In the genomic region with DNA sequence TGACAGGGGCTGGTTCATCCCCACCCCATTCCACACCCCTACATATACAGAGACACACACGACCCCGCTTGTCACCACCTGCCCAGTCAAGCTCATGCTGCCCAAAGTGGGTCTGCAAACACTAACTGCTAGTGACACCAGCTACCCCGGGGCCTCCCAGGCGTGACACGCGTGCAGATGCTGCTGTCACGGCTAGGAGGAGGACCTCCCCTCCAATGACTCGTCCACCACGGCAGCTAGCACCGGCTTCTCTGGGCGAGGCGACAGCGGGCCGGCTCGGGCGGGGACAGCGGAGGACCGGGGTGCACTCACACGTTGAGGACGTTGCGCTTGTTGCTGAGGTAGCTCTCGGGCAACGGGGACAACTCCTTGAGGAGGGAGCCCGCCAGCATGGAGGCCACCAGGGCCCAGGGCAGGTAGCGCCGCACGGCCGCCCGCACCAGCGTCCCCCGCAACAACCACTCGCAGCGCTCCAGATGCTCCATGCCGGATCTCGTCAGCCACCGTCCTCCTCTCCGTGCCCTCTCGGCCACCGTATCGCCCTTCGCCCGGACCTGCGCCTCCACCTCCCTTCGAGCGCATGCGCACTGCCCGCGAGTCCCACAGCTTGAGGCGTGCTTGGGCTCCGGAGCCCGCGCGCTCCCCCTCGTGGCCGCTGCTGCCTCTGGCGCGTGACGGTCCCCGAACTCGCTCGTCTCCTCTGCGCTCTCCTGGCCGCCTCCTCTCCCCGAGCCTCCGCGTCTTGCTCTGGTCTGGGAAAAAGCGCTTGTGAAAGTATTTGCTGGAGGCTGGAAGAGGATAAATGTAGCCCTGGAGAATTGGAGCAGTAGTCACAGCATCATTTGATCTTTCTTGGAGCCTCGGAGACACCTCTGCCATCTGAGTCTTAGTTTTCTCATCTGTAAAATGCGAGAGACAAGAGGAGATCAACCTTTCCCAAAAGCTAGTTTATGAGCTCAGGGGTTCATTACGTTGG, we compare ENCODE assay signal across 1 cellular context.
TF ChIP-seq lines count a peak whose summit lies in the region.

Gene FITM2 (minus strand): TSS at position 539 of the 976 bp plus-strand sequence. CDS start 54 bp downstream, at position 485.

TF ChIP-seq in K562, 482 proteins besides CTCF, POLR2A, EP300 and RAD21 (continued from another document and continues in another):
- TF ChIP-seq ZNF212 (CRISPR knock-in tag; IDR thresholded peaks at IDR 0.05) (no peak), KAT8 (IDR thresholded peaks at IDR 0.05; ENCODE audit: low read depth) (no peak), MTA1 (IDR thresholded peaks at IDR 0.05; ENCODE audit: borderline replicate concordance) (no peak), BRCA1 (IDR thresholded peaks at IDR 0.05) (no peak), BRCA1 (CRISPR knock-in tag; IDR thresholded peaks at IDR 0.05) (no peak), ESRRA (IDR thresholded peaks at IDR 0.05; ENCODE audit: borderline replicate concordance, low read depth) (no peak; the same call in 1 of the 2 replicates), ZBED1 (IDR thresholded peaks at IDR 0.05) (no peak), SAP30 (IDR thresholded peaks at IDR 0.05; ENCODE audit: borderline replicate concordance, insufficient read depth, low read depth, low read length, poor library complexity, severe bottlenecking) (peak; percentile 73), HDGF (IDR thresholded peaks at IDR 0.05) (no peak), ZFX (CRISPR knock-in tag; IDR thresholded peaks at IDR 0.05) (no peak), NR2C1 (IDR thresholded peaks at IDR 0.05) (no peak), NR2C1 (tag; IDR thresholded peaks at IDR 0.05) (no peak), CHD4 (IDR thresholded peaks at IDR 0.05; ENCODE audit: insufficient read depth, insufficient replicate concordance, low read depth, low read length, poor library complexity, severe bottlenecking) (no peak), HES1 (IDR thresholded peaks at IDR 0.05; ENCODE audit: low read depth) (no peak), NR0B1 (IDR thresholded peaks at IDR 0.05; ENCODE audit: partially characterized antibody) (no peak), TBP (optimal IDR thresholded peaks at IDR 0.05; ENCODE audit: low read depth, low read length) (peak; percentile 57), CBX2 (IDR thresholded peaks at IDR 0.05; ENCODE audit: insufficient read depth, low read length, poor library complexity, severe bottlenecking) (no peak), ZBTB12 (CRISPR knock-in tag; IDR thresholded peaks at IDR 0.05) (no peak), ADNP (tag; IDR thresholded peaks at IDR 0.05) (no peak), ZNF436 (CRISPR knock-in tag; IDR thresholded peaks at IDR 0.05) (no peak), ILF3 (IDR thresholded peaks at IDR 0.05; ENCODE audit: borderline replicate concordance) (no peak), PHB (CRISPR knock-in tag; IDR thresholded peaks at IDR 0.05) (no peak), GABPB1 (CRISPR knock-in tag; IDR thresholded peaks at IDR 0.05) (peak; percentile 82), ZFP36 (IDR thresholded peaks at IDR 0.05; ENCODE audit: low read depth, low read length, partially characterized antibody) (no peak), MYC (IDR thresholded peaks at IDR 0.05; ENCODE audit: low read depth, low read length) (peak; percentile 86), MYC (CRISPR knock-in tag; IDR thresholded peaks at IDR 0.05; ENCODE audit: borderline replicate concordance, low read depth) (peak; percentile 69; the same call in 1 of the 2 replicates), U2AF2 (optimal IDR thresholded peaks at IDR 0.05; ENCODE audit: low read depth, low read length) (no peak), DDX20 (tag; IDR thresholded peaks at IDR 0.05; ENCODE audit: low read depth) (no peak), TAF15 (IDR thresholded peaks at IDR 0.05; ENCODE audit: low read depth, low read length) (no peak), MAFG (tag; conservative IDR thresholded peaks at IDR 0.05) (no peak), CEBPG (CRISPR knock-in tag; IDR thresholded peaks at IDR 0.05) (no peak; the same call in 1 of the 2 replicates), CEBPG (tag; conservative IDR thresholded peaks at IDR 0.05 in 1 of 2, IDR thresholded peaks at IDR 0.05 in 1 of 2) (no peak), COPS2 (conservative IDR thresholded peaks at IDR 0.05) (no peak), ZNF165 (CRISPR knock-in tag; IDR thresholded peaks at IDR 0.05; ENCODE audit: borderline replicate concordance) (no peak), ASH1L (IDR thresholded peaks at IDR 0.05; ENCODE audit: borderline replicate concordance, low read depth, partially characterized antibody) (no peak), ELK1 (CRISPR knock-in tag; IDR thresholded peaks at IDR 0.05) (no peak), RBM17 (IDR thresholded peaks at IDR 0.05; ENCODE audit: borderline replicate concordance, low read depth, low read length) (no peak), KDM5B (IDR thresholded peaks at IDR 0.05; ENCODE audit: insufficient replicate concordance, low read depth, low read length) (no peak), ZBTB26 (CRISPR knock-in tag; IDR thresholded peaks at IDR 0.05) (no peak), CREB3 (tag; conservative IDR thresholded peaks at IDR 0.05; ENCODE audit: low read depth) (no peak), MAFK (IDR thresholded peaks at IDR 0.05; ENCODE audit: low read length) (no peak), SP1 (CRISPR knock-in tag; IDR thresholded peaks at IDR 0.05) (0 out of 2 replicates have a peak, but pooled peaks have one; percentile 31), KAT7 (CRISPR knock-in tag; IDR thresholded peaks at IDR 0.05; ENCODE audit: borderline replicate concordance) (peak; percentile 72; the same call in 1 of the 2 replicates), MEF2D (tag; conservative IDR thresholded peaks at IDR 0.05; ENCODE audit: low read depth) (no peak), ZNF143 (CRISPR knock-in tag; IDR thresholded peaks at IDR 0.05) (no peak), HNRNPUL1 (IDR thresholded peaks at IDR 0.05; ENCODE audit: low read length) (no peak), PHTF2 (CRISPR knock-in tag; IDR thresholded peaks at IDR 0.05) (no peak)
- TF ChIP-seq, protein P1, sequence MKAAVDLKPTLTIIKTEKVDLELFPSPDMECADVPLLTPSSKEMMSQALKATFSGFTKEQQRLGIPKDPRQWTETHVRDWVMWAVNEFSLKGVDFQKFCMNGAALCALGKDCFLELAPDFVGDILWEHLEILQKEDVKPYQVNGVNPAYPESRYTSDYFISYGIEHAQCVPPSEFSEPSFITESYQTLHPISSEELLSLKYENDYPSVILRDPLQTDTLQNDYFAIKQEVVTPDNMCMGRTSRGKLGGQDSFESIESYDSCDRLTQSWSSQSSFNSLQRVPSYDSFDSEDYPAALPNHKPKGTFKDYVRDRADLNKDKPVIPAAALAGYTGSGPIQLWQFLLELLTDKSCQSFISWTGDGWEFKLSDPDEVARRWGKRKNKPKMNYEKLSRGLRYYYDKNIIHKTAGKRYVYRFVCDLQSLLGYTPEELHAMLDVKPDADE (conservative IDR thresholded peaks at IDR 0.05; ENCODE audit: control insufficient read depth, low read depth, low read length): 0 out of 2 replicates have a peak, but pooled peaks have one; percentile 32
- TF ChIP-seq, protein P2, sequence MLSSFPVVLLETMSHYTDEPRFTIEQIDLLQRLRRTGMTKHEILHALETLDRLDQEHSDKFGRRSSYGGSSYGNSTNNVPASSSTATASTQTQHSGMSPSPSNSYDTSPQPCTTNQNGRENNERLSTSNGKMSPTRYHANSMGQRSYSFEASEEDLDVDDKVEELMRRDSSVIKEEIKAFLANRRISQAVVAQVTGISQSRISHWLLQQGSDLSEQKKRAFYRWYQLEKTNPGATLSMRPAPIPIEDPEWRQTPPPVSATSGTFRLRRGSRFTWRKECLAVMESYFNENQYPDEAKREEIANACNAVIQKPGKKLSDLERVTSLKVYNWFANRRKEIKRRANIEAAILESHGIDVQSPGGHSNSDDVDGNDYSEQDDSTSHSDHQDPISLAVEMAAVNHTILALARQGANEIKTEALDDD (IDR thresholded peaks at IDR 0.05): no peak
- TF ChIP-seq, protein P3, sequence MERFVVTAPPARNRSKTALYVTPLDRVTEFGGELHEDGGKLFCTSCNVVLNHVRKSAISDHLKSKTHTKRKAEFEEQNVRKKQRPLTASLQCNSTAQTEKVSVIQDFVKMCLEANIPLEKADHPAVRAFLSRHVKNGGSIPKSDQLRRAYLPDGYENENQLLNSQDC (CRISPR knock-in tag; IDR thresholded peaks at IDR 0.05): no peak
- TF ChIP-seq, protein P4, sequence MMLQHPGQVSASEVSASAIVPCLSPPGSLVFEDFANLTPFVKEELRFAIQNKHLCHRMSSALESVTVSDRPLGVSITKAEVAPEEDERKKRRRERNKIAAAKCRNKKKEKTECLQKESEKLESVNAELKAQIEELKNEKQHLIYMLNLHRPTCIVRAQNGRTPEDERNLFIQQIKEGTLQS (IDR thresholded peaks at IDR 0.05): no peak
- TF ChIP-seq, protein P4 (CRISPR knock-in tag; conservative IDR thresholded peaks at IDR 0.05): no peak
- TF ChIP-seq, protein P5, sequence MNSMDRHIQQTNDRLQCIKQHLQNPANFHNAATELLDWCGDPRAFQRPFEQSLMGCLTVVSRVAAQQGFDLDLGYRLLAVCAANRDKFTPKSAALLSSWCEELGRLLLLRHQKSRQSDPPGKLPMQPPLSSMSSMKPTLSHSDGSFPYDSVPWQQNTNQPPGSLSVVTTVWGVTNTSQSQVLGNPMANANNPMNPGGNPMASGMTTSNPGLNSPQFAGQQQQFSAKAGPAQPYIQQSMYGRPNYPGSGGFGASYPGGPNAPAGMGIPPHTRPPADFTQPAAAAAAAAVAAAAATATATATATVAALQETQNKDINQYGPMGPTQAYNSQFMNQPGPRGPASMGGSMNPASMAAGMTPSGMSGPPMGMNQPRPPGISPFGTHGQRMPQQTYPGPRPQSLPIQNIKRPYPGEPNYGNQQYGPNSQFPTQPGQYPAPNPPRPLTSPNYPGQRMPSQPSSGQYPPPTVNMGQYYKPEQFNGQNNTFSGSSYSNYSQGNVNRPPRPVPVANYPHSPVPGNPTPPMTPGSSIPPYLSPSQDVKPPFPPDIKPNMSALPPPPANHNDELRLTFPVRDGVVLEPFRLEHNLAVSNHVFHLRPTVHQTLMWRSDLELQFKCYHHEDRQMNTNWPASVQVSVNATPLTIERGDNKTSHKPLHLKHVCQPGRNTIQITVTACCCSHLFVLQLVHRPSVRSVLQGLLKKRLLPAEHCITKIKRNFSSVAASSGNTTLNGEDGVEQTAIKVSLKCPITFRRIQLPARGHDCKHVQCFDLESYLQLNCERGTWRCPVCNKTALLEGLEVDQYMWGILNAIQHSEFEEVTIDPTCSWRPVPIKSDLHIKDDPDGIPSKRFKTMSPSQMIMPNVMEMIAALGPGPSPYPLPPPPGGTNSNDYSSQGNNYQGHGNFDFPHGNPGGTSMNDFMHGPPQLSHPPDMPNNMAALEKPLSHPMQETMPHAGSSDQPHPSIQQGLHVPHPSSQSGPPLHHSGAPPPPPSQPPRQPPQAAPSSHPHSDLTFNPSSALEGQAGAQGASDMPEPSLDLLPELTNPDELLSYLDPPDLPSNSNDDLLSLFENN (IDR thresholded peaks at IDR 0.05; ENCODE audit: low read depth in 2 of 2, low read length in 2 of 2): 0 out of 4 replicates have a peak, but pooled peaks of 1 of the 2 experiments have one; percentile 6
